Comparison of ENCODE assay signal across 5 cellular contexts in the genomic region with DNA sequence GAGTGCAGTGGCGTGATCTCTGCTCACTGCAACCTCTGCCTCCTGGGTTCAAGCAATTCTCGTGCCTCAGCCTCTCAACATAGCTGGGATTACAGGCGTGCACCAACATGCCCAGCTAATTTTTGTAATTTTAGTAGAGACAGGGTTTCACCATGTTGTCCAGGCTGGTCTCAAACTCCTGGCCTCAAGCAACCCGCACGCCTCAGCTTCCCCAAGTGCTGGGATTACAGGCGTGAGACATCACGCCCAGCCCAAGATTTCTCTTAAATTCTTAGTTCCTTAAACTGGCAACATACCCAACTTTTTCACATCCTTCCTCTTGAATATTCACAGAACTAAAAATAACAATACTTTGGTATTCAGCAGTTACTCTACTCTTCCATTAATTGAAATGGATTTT. TPM values are rescaled to one million over a fixed set of nuclear protein-coding genes. Genes with fewer than 3 reads are reported as not detected.
"Had no signal": no experiment of that assay in that cellular context is flagged by ENCODE, and none has a peak within 500 bp of the region (broad histone marks: within the 10 kb centered on the region; RNA-seq: fewer than 3 reads in every experiment).

No MANE protein-coding gene starts in this region.

RNA-seq across cellular contexts. Expression of a gene that starts 59.0 kb away (rescaled TPM):
- total RNA-seq: K562, SK-MEL-5, T-cell had no signal
- polyA plus RNA-seq: IgD-negative memory B cell, K562, SK-N-SH had no signal
